9 cellular contexts compared by ENCODE assay signal in genomic region chr19:44644391-44645016, GRCh38. TPM values are rescaled to one million over a fixed set of nuclear protein-coding genes. Genes with fewer than 3 reads are reported as not detected.
DNase-seq lines count a peak whose midpoint lies in the region; ATAC-seq and TF ChIP-seq lines count a peak whose summit lies in the region.
"Had no signal": no experiment of that assay in that cellular context is flagged by ENCODE, and none has a peak within 500 bp of the region (broad histone marks: within the 10 kb centered on the region; RNA-seq: fewer than 3 reads in every experiment).

No MANE protein-coding gene starts in this region.

- H3K4me1 ChIP-seq in BLaER1: no peaks in the 10 kb centered on the region
- H3K4me1 ChIP-seq in H9 (ENCODE audit: insufficient read depth, low read length): no peaks in the 10 kb centered on the region
- H3K4me1 ChIP-seq in naive thymus-derived CD4-positive, alpha-beta T cell (ENCODE audit: control insufficient read depth in 2 of 2, insufficient read depth in 2 of 2, low read length in 2 of 2): no peaks in the 10 kb centered on the region

- H3K79me2 ChIP-seq in H9 (ENCODE audit: insufficient read depth, low read length): no peaks in the 10 kb centered on the region

- TF ChIP-seq CTCF in H9 (conservative IDR thresholded peaks at IDR 0.05) (no peak), epithelial cell of esophagus (IDR thresholded peaks at IDR 0.05; ENCODE audit: insufficient read depth, low read depth, low read length, missing control alignments) (no peak)

- WGBS in H9 (ENCODE audit: extremely low coverage, insufficient read length, low lambda C conversion rate): no CpG with 5 or more reads among the region's 14 CpGs

- no peak overlapping the region for H2BK20ac ChIP-seq in H9 (ENCODE audit: low read depth, low read length, poor library complexity, severe bottlenecking)

- peaks cover 0 to 7% of the 10 kb centered on the region in 2 experiments; a peak in 2 of 4 replicates for H3K4me1 Mint-ChIP-seq in H9
- peaks cover 0 to 4% (median 0%) of the 10 kb centered on the region in 7 donors for H3K4me1 Mint-ChIP-seq in naive thymus-derived CD4-positive, alpha-beta T cell

- intact Hi-C loops in naive thymus-derived CD4-positive, alpha-beta T cell (cut with micrococcal nuclease): no loop called here

- no peak overlapping the region for H2BK12ac ChIP-seq in H9 (ENCODE audit: insufficient read length, low read depth, low read length)

- H3K36me3 ChIP-seq in BLaER1: peaks cover 2% of the 10 kb centered on the region; the same call in 1 of the 2 replicates
- no peaks in the 10 kb centered on the region for H3K36me3 ChIP-seq in naive thymus-derived CD4-positive, alpha-beta T cell (ENCODE audit: control insufficient read depth in 2 of 3, insufficient read depth in 3 of 3, low read length in 3 of 3)

- DNase-seq in H9 (peak; percentile 68), SK-N-DZ (ENCODE audit: low spot score) (peak; percentile 43), epithelial cell of esophagus (ENCODE audit: low read depth) (peak; percentile 69), NCI-H2029 (lab: John Stamatoyannopoulos, UW) (no peak), mesenteric fat pad (ENCODE audit: low spot score) (no peak)
- DNase-seq in naive thymus-derived CD4-positive, alpha-beta T cell: no peak

- peak overlapping the region; percentile 89 to 92 for H3K4me3 Mint-ChIP-seq in H9
- peak overlapping the region; percentile 60 to 84 (median 76) for H3K4me3 Mint-ChIP-seq in naive thymus-derived CD4-positive, alpha-beta T cell

- no peak overlapping the region for H3T11ph ChIP-seq in H9 (ENCODE audit: low read length)

- H3K4me3 ChIP-seq in BLaER1: peak overlapping the region; percentile 75
- peak overlapping the region; percentile 91 for H3K4me3 ChIP-seq in epithelial cell of esophagus (ENCODE audit: low read length)
- peak overlapping the region; percentile 43 for H3K4me3 ChIP-seq in naive thymus-derived CD4-positive, alpha-beta T cell (ENCODE audit: low read length)

- no peak for ATAC-seq in naive thymus-derived CD4-positive, alpha-beta T cell
- ATAC-seq in HG03457 (IDR thresholded peaks at IDR 0.05; ENCODE audit: unreplicated experiment): no peak

- POLR2A ChIA-PET in naive thymus-derived CD4-positive, alpha-beta T cell (lab: Charles Lee): no interaction called here

- H3K27ac ChIP-seq in BLaER1 (no peak overlapping the region), H9 (ENCODE audit: insufficient read length, low read depth, low read length) (no peak overlapping the region)
- H3K27ac ChIP-seq in naive thymus-derived CD4-positive, alpha-beta T cell (ENCODE audit: low read depth, low read length): no peak overlapping the region
- H3K27ac ChIP-seq: KMS-11 had no signal

- H3K27me3 Mint-ChIP-seq in H9 (ENCODE audit: low read depth): peaks cover 23% of the 10 kb centered on the region
- H3K27me3 Mint-ChIP-seq in naive thymus-derived CD4-positive, alpha-beta T cell: peaks cover 0 to 20% (median 0%) of the 10 kb centered on the region in 5 donors

- H3K9me3 ChIP-seq in BLaER1 (no peaks in the 10 kb centered on the region), H9 (ENCODE audit: control insufficient read depth, low read depth, low read length) (no peaks in the 10 kb centered on the region)
- no peaks in the 10 kb centered on the region for H3K9me3 ChIP-seq in naive thymus-derived CD4-positive, alpha-beta T cell (ENCODE audit: control insufficient read depth in 2 of 3, low read length in 3 of 3)

- no peak overlapping the region for H3K56ac ChIP-seq in H9 (ENCODE audit: insufficient read length, low read depth, low read length)

- H3K4me2 ChIP-seq in BLaER1 (peak overlapping the region; percentile 80), H9 (ENCODE audit: insufficient read depth, insufficient read length, low read length) (peak overlapping the region; percentile 85)
- H3K4me2 ChIP-seq: KMS-11 had no signal

- H3K9ac ChIP-seq in BLaER1 (peak overlapping the region; percentile 76), H9 (ENCODE audit: extremely low read depth, insufficient read length, low read length) (no peak overlapping the region)
- H3K9ac ChIP-seq: KMS-11 had no signal

- no peak overlapping the region for H2AK5ac ChIP-seq in H9 (ENCODE audit: insufficient read length, low read length)

- H3K27me3 ChIP-seq in BLaER1 (no peaks in the 10 kb centered on the region), H9 (ENCODE audit: insufficient read depth, low read length) (no peaks in the 10 kb centered on the region; the same call in 1 of the 2 replicates)
- no peaks in the 10 kb centered on the region for H3K27me3 ChIP-seq in naive thymus-derived CD4-positive, alpha-beta T cell (ENCODE audit: control insufficient read depth in 2 of 2, insufficient read depth in 2 of 2, low read length in 2 of 2)

- H4K5ac ChIP-seq in H9 (ENCODE audit: insufficient read length, low read depth, low read length): no peak overlapping the region

- no peak overlapping the region for H4K8ac ChIP-seq in H9 (replicated peaks; ENCODE audit: insufficient read length, low read depth, low read length)

- peak overlapping the region; percentile 77; the same call in 1 of the 2 replicates for H3K14ac ChIP-seq in H9 (ENCODE audit: insufficient read depth, low read length)

- no peak overlapping the region for H3K23ac ChIP-seq in H9 (ENCODE audit: insufficient read length, low read depth, low read length)

- H2BK120ac ChIP-seq in H9 (ENCODE audit: low read depth, low read length, poor library complexity, severe bottlenecking): no peak overlapping the region

- H3K18ac ChIP-seq in H9 (ENCODE audit: insufficient read length, low read depth, low read length): peak overlapping the region; percentile 39

- H4K20me1 ChIP-seq in BLaER1 (no peaks in the 10 kb centered on the region), H9 (ENCODE audit: control insufficient read depth, insufficient read depth, insufficient read length) (no peaks in the 10 kb centered on the region)

- no peak overlapping the region for H3K4ac ChIP-seq in H9 (ENCODE audit: low read depth, low read length)

- peak overlapping the region in 1 of 3 experiments; percentile 95; a peak in 2 of 7 replicates for H3K27ac Mint-ChIP-seq in H9
- H3K27ac Mint-ChIP-seq in naive thymus-derived CD4-positive, alpha-beta T cell: peak overlapping the region in 1 of 9 donors; percentile 46

- H2BK15ac ChIP-seq in H9 (ENCODE audit: low read depth, low read length): no peak overlapping the region

- H3K23me2 ChIP-seq in H9 (ENCODE audit: insufficient read length, low read depth, low read length, poor library complexity, severe bottlenecking): no peaks in the 10 kb centered on the region

- no peak overlapping the region for H4K91ac ChIP-seq in H9 (ENCODE audit: insufficient read length, low read depth, low read length)

- H2AFZ ChIP-seq in H9 (ENCODE audit: low read length): no peak overlapping the region

- no peaks in the 10 kb centered on the region for H3K79me1 ChIP-seq in H9 (ENCODE audit: insufficient read depth, low read depth, low read length, poor library complexity, severe bottlenecking)

- H2BK5ac ChIP-seq in H9 (ENCODE audit: insufficient read length, low read length): no peak overlapping the region

- no peaks in the 10 kb centered on the region for H3K9me3 Mint-ChIP-seq in H9
- H3K9me3 Mint-ChIP-seq in naive thymus-derived CD4-positive, alpha-beta T cell: peaks cover 0 to 4% (median 0%) of the 10 kb centered on the region in 11 donors

- CTCF ChIA-PET in naive thymus-derived CD4-positive, alpha-beta T cell (lab: Charles Lee): no interaction called here

- H3K36me3 Mint-ChIP-seq in H9 (ENCODE audit: insufficient read depth in 1 of 3, low read depth in 3 of 3): peaks cover 6 to 25% (median 8%) of the 10 kb centered on the region in 3 experiments; a peak in 6 of 7 replicates
- H3K36me3 Mint-ChIP-seq in naive thymus-derived CD4-positive, alpha-beta T cell: peaks cover 0 to 3% (median 0%) of the 10 kb centered on the region in 5 donors

RNA-seq across cellular contexts. Expression of gene PVR, which starts 0.8 kb away (rescaled TPM):
- 29.2 and 30.5 TPM in 2 replicates for total RNA-seq in H9 (2021)
- 16.6 and 18.6 TPM in 2 replicates for polyA plus RNA-seq in SK-N-DZ (2014; cell fraction: cytosol; rRNA removed)
- polyA plus RNA-seq in SK-N-DZ (2014; cell fraction: nucleus; rRNA removed): 8.1 and 8.3 TPM in 2 replicates
- total RNA-seq in naive thymus-derived CD4-positive, alpha-beta T cell: 1 to 10 TPM; 3.3 to 8.4 (median 4.3) TPM
- polyA plus RNA-seq in naive thymus-derived CD4-positive, alpha-beta T cell: 1 to 10 TPM in 1 of 2 donors, under 1 TPM in 1; 0.87 to 1.2 TPM
- total RNA-seq in mesenteric fat pad: 30.3 TPM

RNA-seq across cellular contexts. Expression of gene CEACAM19, which starts 26.8 kb away (rescaled TPM):
- 3.5 and 4.6 TPM in 2 replicates for total RNA-seq in H9 (2021)
- polyA plus RNA-seq in SK-N-DZ (2014; cell fraction: cytosol; rRNA removed): 0.08 and 0.18 TPM in 2 replicates
- polyA plus RNA-seq in SK-N-DZ (2014; cell fraction: nucleus; rRNA removed): 0.07 and 0.75 TPM in 2 replicates
- 1 to 10 TPM in 4 of 5 experiments, under 1 TPM in 1; 0.63 to 3.4 (median 2.1) TPM for total RNA-seq in naive thymus-derived CD4-positive, alpha-beta T cell
- polyA plus RNA-seq in naive thymus-derived CD4-positive, alpha-beta T cell: not detected
- total RNA-seq in mesenteric fat pad: 3.7 TPM

RNA-seq across cellular contexts. Expression of gene IGSF23, which starts 31.1 kb away (rescaled TPM):
- total RNA-seq in H9 (2021) (not detected in 2 replicates), mesenteric fat pad (not detected)
- not detected in 2 replicates for polyA plus RNA-seq in SK-N-DZ (2014; cell fraction: cytosol; rRNA removed)
- not detected in 2 replicates for polyA plus RNA-seq in SK-N-DZ (2014; cell fraction: nucleus; rRNA removed)
- not detected for total RNA-seq in naive thymus-derived CD4-positive, alpha-beta T cell
- not detected for polyA plus RNA-seq in naive thymus-derived CD4-positive, alpha-beta T cell

RNA-seq across cellular contexts. Expression of gene CEACAM16, which starts 54.4 kb away (rescaled TPM):
- total RNA-seq in H9 (2021) (not detected in 2 replicates), mesenteric fat pad (not detected)
- polyA plus RNA-seq in SK-N-DZ (2014; cell fraction: cytosol; rRNA removed): not detected in 2 replicates
- not detected in 2 replicates for polyA plus RNA-seq in SK-N-DZ (2014; cell fraction: nucleus; rRNA removed)
- not detected for total RNA-seq in naive thymus-derived CD4-positive, alpha-beta T cell
- polyA plus RNA-seq in naive thymus-derived CD4-positive, alpha-beta T cell: not detected

Comparison
In these comparisons a context has a peak if more than half of its experiments do, and no peak if none do; other contexts are left out.
1. DNase-seq: peak in H9 (single experiment), SK-N-DZ (single experiment) and epithelial cell of esophagus (single experiment); none in naive thymus-derived CD4-positive, alpha-beta T cell (0 of 9), NCI-H2029 (single experiment) and mesenteric fat pad (single experiment).
2. Peak in every context shown above with its lines, with median percentiles within 50 percentile points of each other: H3K4me3 ChIP-seq.